Comparison of ENCODE assay signal across 10 cellular contexts in genomic region chr17:41777157-41777578, GRCh38. TPM values are rescaled to one million over a fixed set of nuclear protein-coding genes. Genes with fewer than 3 reads are reported as not detected.
DNase-seq lines count a peak whose midpoint lies in the region; ATAC-seq, FAIRE-seq and TF ChIP-seq lines count a peak whose summit lies in the region.
"Had no signal": no experiment of that assay in that cellular context is flagged by ENCODE, and none has a peak within 500 bp of the region (broad histone marks: within the 10 kb centered on the region; RNA-seq: fewer than 3 reads in every experiment).

No MANE protein-coding gene starts in this region.

- H3K79me1 ChIP-seq in H1 (ENCODE audit: low read depth, low read length) = peaks cover 17% of the 10 kb centered on the region
- peaks cover 2% of the 10 kb centered on the region for H3K79me1 ChIP-seq in mesenchymal stem cell (replicated peaks; ENCODE audit: low read length, poor library complexity, severe bottlenecking)

- peak overlapping the region; percentile 23; the same call in 1 of the 2 replicates for H4K8ac ChIP-seq in H1 (ENCODE audit: extremely low read depth, insufficient read depth, low read length)
- H4K8ac ChIP-seq in mesenchymal stem cell (ENCODE audit: low read length) = peak overlapping the region; percentile 0

- H3K4me3 ChIP-seq in H1 (ENCODE audit: extremely low read depth in 1 of 4, insufficient read depth in 2 of 4, low read depth in 3 of 4, low read length in 4 of 4) = no peak overlapping the region
- H3K4me3 ChIP-seq in mesenchymal stem cell (ENCODE audit: insufficient read depth in 1 of 2, low read depth in 1 of 2, low read length in 2 of 2) = no peak overlapping the region
- H3K4me3 ChIP-seq in upper lobe of left lung = no peak overlapping the region
- H3K4me3 ChIP-seq in A673 (ENCODE audit: low read depth, low read length, poor library complexity, severe bottlenecking) = no peak overlapping the region

- intact Hi-C loops in A673 (cut with micrococcal nuclease; ENCODE audit: unreplicated experiment) = no loop called here

- H3K23ac ChIP-seq in H1 (ENCODE audit: insufficient read length) (no peak overlapping the region), mesenchymal stem cell (ENCODE audit: low read length in 2 of 2) (no peak overlapping the region)

- no TSS peak for BruUV-seq in A673 (replicated peaks; lab: Mats Ljungman, UMichigan)

- H3K27me3 ChIP-seq in H1 (replicated peaks in 1 of 4; ENCODE audit: control insufficient read depth in 3 of 4, extremely low read depth in 1 of 4, insufficient read depth in 3 of 4, low read length in 3 of 4) (no peaks in the 10 kb centered on the region), mesenchymal stem cell (ENCODE audit: control insufficient read depth in 1 of 2, insufficient read depth in 1 of 2, low read length in 2 of 2) (peaks cover 0 to 9% of the 10 kb centered on the region in 2 experiments), upper lobe of left lung (no peaks in the 10 kb centered on the region), A673 (replicated peaks; ENCODE audit: insufficient read depth, low read depth, low read length, poor library complexity) (no peaks in the 10 kb centered on the region)

- H4K5ac ChIP-seq in H1 (ENCODE audit: insufficient read length, low read depth, low read length) = no peak overlapping the region

- H4K91ac ChIP-seq in H1 (replicated peaks; ENCODE audit: insufficient read length, low read length) = peak overlapping the region; percentile 72
- peak overlapping the region; percentile 2 for H4K91ac ChIP-seq in mesenchymal stem cell (ENCODE audit: low read length)

- H3K56ac ChIP-seq in H1 (replicated peaks; ENCODE audit: insufficient read length, low read depth, low read length) = peak overlapping the region; percentile 56

- H3K18ac ChIP-seq in H1 (ENCODE audit: extremely low read depth, low read length) (0 out of 2 replicates have a peak overlapping the region, but pooled peaks have one; percentile 13), mesenchymal stem cell (ENCODE audit: low read depth in 1 of 2, low read length in 2 of 2) (peak overlapping the region; percentile 74 to 86)

- H2BK12ac ChIP-seq in H1 (ENCODE audit: low read depth, low read length) (peak overlapping the region; percentile 88; the same call in 1 of the 2 replicates), mesenchymal stem cell (ENCODE audit: low read length in 2 of 2) (peak overlapping the region; percentile 82 to 91)

- H3K9ac ChIP-seq in H1 (replicated peaks in 1 of 4; ENCODE audit: extremely low read depth in 1 of 4, low read depth in 3 of 4, low read length in 3 of 4) = no peak overlapping the region
- peak overlapping the region; percentile 68 for H3K9ac ChIP-seq in mesenchymal stem cell (ENCODE audit: low read length)

- DNase-seq in NCI-H146 treated with DMSO at 0.1 percent for 48 hours (lab: John Stamatoyannopoulos, UW; ENCODE audit: unreplicated experiment) (peak; percentile 34), H1 (ENCODE audit: low read depth in 1 of 2, low spot score in 2 of 2) (peak in 1 of 2 experiments; percentile 56), mesenchymal stem cell (no peak), upper lobe of left lung (no peak), A673 (ENCODE audit: low spot score) (no peak)
- no peak for DNase-seq in effector CD4-positive, alpha-beta T cell
- DNase-seq: activated T-cell treated with anti-CD3 and anti-CD28 coated beads, Interleukin-2, amount 50 U/mL, for 1 hour; naive B cell had no signal

- CTCF ChIA-PET in H1 (lab: Charles Lee; ENCODE audit: partially characterized antibody) = interaction anchor here (0.7 to 6.8 kb wide), 7 partner anchors 8 to 39 kb away, joined by 3 to 55 read pairs (median 6); partner anchors contain the start of gene JUP
- CTCF ChIA-PET in A673 (lab: Charles Lee) = no interaction called here

- H3K14ac ChIP-seq in H1 (ENCODE audit: insufficient read length) = no peak overlapping the region
- H3K14ac ChIP-seq in mesenchymal stem cell (ENCODE audit: low read length in 2 of 2) = peak overlapping the region in 1 of 2 experiments; percentile 37

- no peak for FAIRE-seq in H1 (lab: Jason Lieb, UNC)

- H3K9me3 ChIP-seq in H1 (ENCODE audit: insufficient read depth in 2 of 2, low read depth in 1 of 2, low read length in 1 of 2) (no peaks in the 10 kb centered on the region), mesenchymal stem cell (ENCODE audit: control insufficient read depth, low read length) (no peaks in the 10 kb centered on the region), upper lobe of left lung (no peaks in the 10 kb centered on the region), A673 (ENCODE audit: low read depth, low read length, poor library complexity, severe bottlenecking) (no peaks in the 10 kb centered on the region)

- H2BK5ac ChIP-seq in H1 (ENCODE audit: low read depth, low read length) (peak overlapping the region; percentile 10), mesenchymal stem cell (ENCODE audit: low read depth, low read length, poor library complexity, severe bottlenecking) (peak overlapping the region; percentile 94)

- H3K79me2 ChIP-seq in H1 (ENCODE audit: control insufficient read depth in 1 of 2, insufficient read depth in 2 of 2, low read length in 2 of 2) = peaks cover 0 to 60% of the 10 kb centered on the region in 2 experiments; a peak in 3 of 4 replicates

- 0 out of 2 replicates have a peak overlapping the region, but pooled peaks have one; percentile 75 for H2BK20ac ChIP-seq in H1 (ENCODE audit: low read length)

- H2AK5ac ChIP-seq in H1 (ENCODE audit: low read depth, low read length) = no peak overlapping the region
- peak overlapping the region; percentile 71 for H2AK5ac ChIP-seq in mesenchymal stem cell (ENCODE audit: low read length, severe bottlenecking)

- no peak overlapping the region for H2BK15ac ChIP-seq in H1 (ENCODE audit: low read length)
- H2BK15ac ChIP-seq in mesenchymal stem cell (ENCODE audit: low read depth, poor library complexity, severe bottlenecking) = no peak overlapping the region

- no peak overlapping the region for H2AFZ ChIP-seq in H1 (ENCODE audit: low read length)
- H2AFZ ChIP-seq in mesenchymal stem cell (ENCODE audit: low read depth, low read length) = no peak overlapping the region

- H2BK120ac ChIP-seq in H1 (replicated peaks; ENCODE audit: low read depth, low read length) = no peak overlapping the region
- H2BK120ac ChIP-seq in mesenchymal stem cell (ENCODE audit: low read depth, low read length) = peak overlapping the region; percentile 78

- TF ChIP-seq CTCF in H1 (IDR thresholded peaks at IDR 0.05; ENCODE audit: control extremely low read depth in 1 of 3, insufficient read depth in 1 of 3, low read depth in 1 of 3, low read length in 3 of 3) (peak; percentile 19 to 51 (median 21)), upper lobe of left lung (IDR thresholded peaks at IDR 0.05) (peak in 3 of 6 experiments; percentile 46 to 62 (median 55)), A673 (conservative IDR thresholded peaks at IDR 0.05; ENCODE audit: low read depth, low read length) (no peak)

- peak overlapping the region; percentile 20 for H3K4ac ChIP-seq in H1 (replicated peaks; ENCODE audit: insufficient read length, low read depth, low read length)
- H3K4ac ChIP-seq in mesenchymal stem cell (ENCODE audit: low read depth in 1 of 2, low read length in 2 of 2) = peak overlapping the region; percentile 65 to 80

- no peak for TF ChIP-seq EP300 in H1 (IDR thresholded peaks at IDR 0.05; ENCODE audit: borderline replicate concordance in 1 of 2, low read depth in 2 of 2, low read length in 2 of 2)
- no peak for TF ChIP-seq EP300 in upper lobe of left lung (IDR thresholded peaks at IDR 0.05)

- TF ChIP-seq POLR2A in H1 (IDR thresholded peaks at IDR 0.05; ENCODE audit: control extremely low read depth in 1 of 2, low read depth in 2 of 2, low read length in 2 of 2) (no peak), upper lobe of left lung (IDR thresholded peaks at IDR 0.05) (no peak)

- peaks cover 6 to 19% of the 10 kb centered on the region in 2 experiments for H4K20me1 ChIP-seq in H1 (replicated peaks in 1 of 2; ENCODE audit: control insufficient read depth in 1 of 2, insufficient read depth in 2 of 2, low read length in 2 of 2)

- POLR2A ChIA-PET in H1 (lab: Charles Lee; ENCODE audit: partially characterized antibody) = interaction anchor here (0.7 to 7.5 kb wide), 13 partner anchors 8 to 347 kb away, joined by 3 to 83 read pairs (median 4); partner anchors contain the start of genes HAP1, JUP and ODAD4
- POLR2A ChIA-PET in A673 (lab: Charles Lee; ENCODE audit: low non-redundant PET) = no interaction called here

- H3K36me3 ChIP-seq in H1 (ENCODE audit: control insufficient read depth in 2 of 4, insufficient read depth in 4 of 4, low read length in 3 of 4) = no peaks in the 10 kb centered on the region
- peaks cover 0 to 57% of the 10 kb centered on the region in 2 experiments for H3K36me3 ChIP-seq in mesenchymal stem cell (ENCODE audit: control insufficient read depth in 1 of 2, insufficient read depth in 2 of 2, low read depth in 1 of 2, low read length in 2 of 2)
- peaks cover 0 to under 1% (median 0%) of the 10 kb centered on the region in 4 donors for H3K36me3 ChIP-seq in upper lobe of left lung
- no peaks in the 10 kb centered on the region for H3K36me3 ChIP-seq in A673 (ENCODE audit: insufficient read depth, low read length, poor library complexity, severe bottlenecking)

- H3K27ac ChIP-seq in H1 (ENCODE audit: low read depth, low read length) = no peak overlapping the region
- H3K27ac ChIP-seq in mesenchymal stem cell (ENCODE audit: low read length, poor library complexity, severe bottlenecking) = peak overlapping the region; percentile 95
- peak overlapping the region; percentile 83 to 90 (median 88) for H3K27ac ChIP-seq in upper lobe of left lung
- H3K27ac ChIP-seq in A673 (ENCODE audit: low read depth, low read length, poor library complexity, severe bottlenecking) = no peak overlapping the region

- ATAC-seq in upper lobe of left lung (ENCODE audit: low FRiP score in 2 of 2) = peak; percentile 23 to 50
- ATAC-seq in GM18517 (IDR thresholded peaks at IDR 0.05; ENCODE audit: unreplicated experiment) = no peak
- ATAC-seq in HG03139 (IDR thresholded peaks at IDR 0.05; ENCODE audit: unreplicated experiment) = no peak

- no peaks in the 10 kb centered on the region for H3K23me2 ChIP-seq in H1 (ENCODE audit: low read depth, low read length)

- no peak overlapping the region for H3K4me2 ChIP-seq in H1 (ENCODE audit: insufficient read depth in 1 of 2, low read depth in 2 of 2, low read length in 2 of 2)
- peak overlapping the region; percentile 13 for H3K4me2 ChIP-seq in mesenchymal stem cell (ENCODE audit: low read length, poor library complexity, severe bottlenecking)

- peaks cover 0 to 51% (median 29%) of the 10 kb centered on the region in 4 experiments; a peak in 6 of 7 replicates for H3K4me1 ChIP-seq in H1 (replicated peaks in 1 of 4; ENCODE audit: control insufficient read depth in 3 of 4, insufficient read depth in 4 of 4, low read length in 3 of 4)
- H3K4me1 ChIP-seq in mesenchymal stem cell (ENCODE audit: control insufficient read depth, insufficient read depth, low read depth, low read length) = peaks cover 71% of the 10 kb centered on the region
- H3K4me1 ChIP-seq in upper lobe of left lung = peaks cover 82 to 94% (median 89%) of the 10 kb centered on the region in 4 donors
- no peaks in the 10 kb centered on the region for H3K4me1 ChIP-seq in A673 (ENCODE audit: insufficient read depth, low read length, poor library complexity, severe bottlenecking)

- TF ChIP-seq RAD21 in H1 (IDR thresholded peaks at IDR 0.05 in 1 of 2, conservative IDR thresholded peaks at IDR 0.05 in 1 of 2; ENCODE audit: low read depth in 2 of 2, low read length in 2 of 2) = peak in 1 of 2 experiments; percentile 15; a peak in 2 of 4 replicates

- WGBS in H1 (ENCODE audit: extremely low coverage in 1 of 2, insufficient coverage in 1 of 2, insufficient read length in 1 of 2, insufficient replicate concordance in 2 of 2, low coverage in 1 of 2, low lambda C conversion rate in 2 of 2, missing lambda C conversion rate in 1 of 2), 2 experiments = 77% methylated on average over 4 of the region's 4 CpGs; no CpG with 5 or more reads in 1 of the 2 experiments
- 60% methylated on average over 4 of the region's 4 CpGs for WGBS in mesenchymal stem cell
- 18 to 28% methylated on average over 4 of the region's 4 CpGs for WGBS in upper lobe of left lung, 2 donors

RNA-seq across cellular contexts. Expression of gene JUP, which starts 9.3 kb away (rescaled TPM):
- 98.6 and 102 TPM in 2 replicates for total RNA-seq in H1 (2021; fragmentation: NEBNext Ultra II Directional; extraction: Animal tissue kit (Norgen Biotek cat#: 25700))
- 62.8 and 125 TPM in 2 replicates for polyA plus RNA-seq in H1 (2011; rRNA removed)
- polyA plus RNA-seq in H1 (2011; cell fraction: cytosol; rRNA removed) = 34.7 TPM
- 89.8 TPM for polyA plus RNA-seq in H1 (2011; cell fraction: nucleus; rRNA removed)
- polyA plus RNA-seq in H1 (2012, experiment 1 of 2) = 68.9 to 108 TPM (median 102 TPM) in 4 replicates
- polyA plus RNA-seq in H1 (2012, experiment 2 of 2) = 109 TPM
- polyA plus RNA-seq in H1 (2013, experiment 1 of 2) = 70.1 TPM
- polyA plus RNA-seq in H1 (2013, experiment 2 of 2) = 65.1 TPM
- polyA minus RNA-seq in H1 (2011; rRNA and poly(A)+ RNA removed) = 44.2 and 46.8 TPM in 2 replicates
- polyA minus RNA-seq in H1 (2011; cell fraction: cytosol; rRNA and poly(A)+ RNA removed) = 76.7 TPM
- 48.4 TPM for polyA minus RNA-seq in H1 (2011; cell fraction: nucleus; rRNA and poly(A)+ RNA removed)
- polyA plus RNA-seq in mesenchymal stem cell (2013, experiment 1 of 2) = 146 TPM
- polyA plus RNA-seq in mesenchymal stem cell (2013, experiment 2 of 2) = 140 TPM
- total RNA-seq in upper lobe of left lung = 100 to 1,000 TPM; 120 to 241 (median 143) TPM
- total RNA-seq in A673 (2021) = 15.7 and 25.2 TPM in 2 replicates

RNA-seq across cellular contexts. Expression of gene P3H4, which starts 34.6 kb away (rescaled TPM):
- 22.6 and 23.4 TPM in 2 replicates for total RNA-seq in H1 (2021; fragmentation: NEBNext Ultra II Directional; extraction: Animal tissue kit (Norgen Biotek cat#: 25700))
- polyA plus RNA-seq in H1 (2011; rRNA removed) = 26.7 and 36.6 TPM in 2 replicates
- polyA plus RNA-seq in H1 (2011; cell fraction: cytosol; rRNA removed) = 32.3 TPM
- polyA plus RNA-seq in H1 (2011; cell fraction: nucleus; rRNA removed) = 26.2 TPM
- polyA plus RNA-seq in H1 (2012, experiment 1 of 2) = 19.2 to 25.6 TPM (median 23.3 TPM) in 4 replicates
- 18.1 TPM for polyA plus RNA-seq in H1 (2012, experiment 2 of 2)
- polyA plus RNA-seq in H1 (2013, experiment 1 of 2) = 27.7 TPM
- 29.1 TPM for polyA plus RNA-seq in H1 (2013, experiment 2 of 2)
- polyA minus RNA-seq in H1 (2011; rRNA and poly(A)+ RNA removed) = 13.9 and 14.4 TPM in 2 replicates
- polyA minus RNA-seq in H1 (2011; cell fraction: cytosol; rRNA and poly(A)+ RNA removed) = 22.9 TPM
- polyA minus RNA-seq in H1 (2011; cell fraction: nucleus; rRNA and poly(A)+ RNA removed) = 22.3 TPM
- 63.6 TPM for polyA plus RNA-seq in mesenchymal stem cell (2013, experiment 1 of 2)
- 62.2 TPM for polyA plus RNA-seq in mesenchymal stem cell (2013, experiment 2 of 2)
- 10 to 100 TPM in 2 of 6 donors, 1 to 10 TPM in 4; 5.8 to 26.2 (median 8.9) TPM for total RNA-seq in upper lobe of left lung
- 5.9 and 6.6 TPM in 2 replicates for total RNA-seq in A673 (2021)

RNA-seq across cellular contexts. Expression of gene FKBP10, which starts 35.6 kb away (rescaled TPM):
- total RNA-seq in H1 (2021; fragmentation: NEBNext Ultra II Directional; extraction: Animal tissue kit (Norgen Biotek cat#: 25700)) = 173 and 179 TPM in 2 replicates
- polyA plus RNA-seq in H1 (2011; rRNA removed) = 283 and 410 TPM in 2 replicates
- 347 TPM for polyA plus RNA-seq in H1 (2011; cell fraction: cytosol; rRNA removed)
- 1,193 TPM for polyA plus RNA-seq in H1 (2011; cell fraction: nucleus; rRNA removed)
- 206 to 277 TPM (median 242 TPM) in 4 replicates for polyA plus RNA-seq in H1 (2012, experiment 1 of 2)
- 146 TPM for polyA plus RNA-seq in H1 (2012, experiment 2 of 2)
- polyA plus RNA-seq in H1 (2013, experiment 1 of 2) = 233 TPM
- polyA plus RNA-seq in H1 (2013, experiment 2 of 2) = 222 TPM
- 102 and 130 TPM in 2 replicates for polyA minus RNA-seq in H1 (2011; rRNA and poly(A)+ RNA removed)
- 115 TPM for polyA minus RNA-seq in H1 (2011; cell fraction: cytosol; rRNA and poly(A)+ RNA removed)
- 148 TPM for polyA minus RNA-seq in H1 (2011; cell fraction: nucleus; rRNA and poly(A)+ RNA removed)
- 641 TPM for polyA plus RNA-seq in mesenchymal stem cell (2013, experiment 1 of 2)
- polyA plus RNA-seq in mesenchymal stem cell (2013, experiment 2 of 2) = 626 TPM
- total RNA-seq in upper lobe of left lung (10 to 100 TPM in 5 of 6 donors, 1 to 10 TPM in 1; 8.9 to 59.7 (median 29.3) TPM), A673 (2021) (30.0 and 43.6 TPM in 2 replicates)

RNA-seq across cellular contexts. Expression of gene HAP1, which starts 42.7 kb away (rescaled TPM):
- 3.6 and 3.8 TPM in 2 replicates for total RNA-seq in H1 (2021; fragmentation: NEBNext Ultra II Directional; extraction: Animal tissue kit (Norgen Biotek cat#: 25700))
- 2.3 and 3.4 TPM in 2 replicates for polyA plus RNA-seq in H1 (2011; rRNA removed)
- 2.9 TPM for polyA plus RNA-seq in H1 (2011; cell fraction: cytosol; rRNA removed)
- 10.6 TPM for polyA plus RNA-seq in H1 (2011; cell fraction: nucleus; rRNA removed)
- polyA plus RNA-seq in H1 (2012, experiment 1 of 2) = 2.4 to 3.6 TPM (median 2.8 TPM) in 4 replicates
- polyA plus RNA-seq in H1 (2012, experiment 2 of 2) = 1.9 TPM
- 1.8 TPM for polyA plus RNA-seq in H1 (2013, experiment 1 of 2)
- polyA plus RNA-seq in H1 (2013, experiment 2 of 2) = 1.5 TPM
- 0.80 and 1.3 TPM in 2 replicates for polyA minus RNA-seq in H1 (2011; rRNA and poly(A)+ RNA removed)
- polyA minus RNA-seq in H1 (2011; cell fraction: cytosol; rRNA and poly(A)+ RNA removed) = 0.66 TPM
- polyA minus RNA-seq in H1 (2011; cell fraction: nucleus; rRNA and poly(A)+ RNA removed) = 2.6 TPM
- polyA plus RNA-seq in mesenchymal stem cell (2013, experiment 1 of 2) = 1.6 TPM
- polyA plus RNA-seq in mesenchymal stem cell (2013, experiment 2 of 2) = 1.5 TPM
- total RNA-seq in upper lobe of left lung (1 to 10 TPM in 1 of 6 donors, under 1 TPM in 3, not detected in 2; 0.14 to 1.0 (median 0.59) TPM), A673 (2021) (1.4 and 1.5 TPM in 2 replicates)

RNA-seq across cellular contexts. Expression of gene NT5C3B, which starts 58.9 kb away (rescaled TPM):
- 68.7 and 71.4 TPM in 2 replicates for total RNA-seq in H1 (2021; fragmentation: NEBNext Ultra II Directional; extraction: Animal tissue kit (Norgen Biotek cat#: 25700))
- 86.9 and 94.5 TPM in 2 replicates for polyA plus RNA-seq in H1 (2011; rRNA removed)
- 101 TPM for polyA plus RNA-seq in H1 (2011; cell fraction: cytosol; rRNA removed)
- polyA plus RNA-seq in H1 (2011; cell fraction: nucleus; rRNA removed) = 76.7 TPM
- polyA plus RNA-seq in H1 (2012, experiment 1 of 2) = 64.8 to 85.1 TPM (median 79.0 TPM) in 4 replicates
- 93.2 TPM for polyA plus RNA-seq in H1 (2012, experiment 2 of 2)
- polyA plus RNA-seq in H1 (2013, experiment 1 of 2) = 59.6 TPM
- polyA plus RNA-seq in H1 (2013, experiment 2 of 2) = 59.2 TPM
- polyA minus RNA-seq in H1 (2011; rRNA and poly(A)+ RNA removed) = 54.5 and 69.3 TPM in 2 replicates
- 34.0 TPM for polyA minus RNA-seq in H1 (2011; cell fraction: cytosol; rRNA and poly(A)+ RNA removed)
- 47.8 TPM for polyA minus RNA-seq in H1 (2011; cell fraction: nucleus; rRNA and poly(A)+ RNA removed)
- 50.3 TPM for polyA plus RNA-seq in mesenchymal stem cell (2013, experiment 1 of 2)
- polyA plus RNA-seq in mesenchymal stem cell (2013, experiment 2 of 2) = 50.3 TPM
- total RNA-seq in upper lobe of left lung (10 to 100 TPM; 35.1 to 61.8 (median 37.5) TPM), A673 (2021) (46.7 and 50.7 TPM in 2 replicates)

Comparison
In these comparisons a context has a peak if more than half of its experiments do, and no peak if none do; other contexts are left out.
1. H3K27ac ChIP-seq: peak in mesenchymal stem cell (single experiment) and upper lobe of left lung (4 of 4); none in H1 (single experiment) and A673 (single experiment).
2. ATAC-seq: peak in upper lobe of left lung (2 of 2); none in GM18517 (single experiment) and HG03139 (single experiment).